Comparison of ENCODE assay signal across 8 cellular contexts in genomic region chr19:49391581-49392399, GRCh38. TPM values are rescaled to one million over a fixed set of nuclear protein-coding genes. Genes with fewer than 3 reads are reported as not detected.
DNase-seq lines count a peak whose midpoint lies in the region; ATAC-seq and TF ChIP-seq lines count a peak whose summit lies in the region.

No MANE protein-coding gene starts in this region.

- no peak for TF ChIP-seq POLR2A in gastrocnemius medialis (IDR thresholded peaks at IDR 0.05)

- TF ChIP-seq CTCF in A673 (conservative IDR thresholded peaks at IDR 0.05; ENCODE audit: low read depth, low read length): peak; percentile 98
- TF ChIP-seq CTCF in gastrocnemius medialis (IDR thresholded peaks at IDR 0.05 in 4 of 5, conservative IDR thresholded peaks at IDR 0.05 in 1 of 5): peak; percentile 60 to 79 (median 75)

- whole genome bisulfite sequencing in right cardiac atrium: 18% methylated on average over 13 of the region's 14 CpGs

- DNase-seq in A673 (ENCODE audit: low spot score) (peak; percentile 89), NCI-H1694 treated with DMSO at 0.1 percent for 48 hours (lab: John Stamatoyannopoulos, UW) (peak; percentile 69), T-helper 2 cell (peak; percentile 49 to 79 (median 65)), amniotic stem cell (lab: John Stamatoyannopoulos, UW) (peak; percentile 29), right cardiac atrium (peak; percentile 78 to 89 (median 89)), gastrocnemius medialis (peak; percentile 62 to 63), OCI-M2 (lab: John Stamatoyannopoulos, UW; ENCODE audit: unreplicated experiment) (no peak)

- H3K4me3 ChIP-seq in A673 (ENCODE audit: low read depth, low read length, poor library complexity, severe bottlenecking): no peak overlapping the region
- no peak overlapping the region for H3K4me3 ChIP-seq in right cardiac atrium (ENCODE audit: low read length)
- H3K4me3 ChIP-seq in gastrocnemius medialis: no peak overlapping the region

- ATAC-seq in GM18498 (IDR thresholded peaks at IDR 0.05; ENCODE audit: unreplicated experiment): peak; percentile 46
- peak; percentile 80 to 83 for ATAC-seq in right cardiac atrium
- peak; percentile 88 to 91 for ATAC-seq in gastrocnemius medialis

- H3K9me3 ChIP-seq in A673 (ENCODE audit: low read depth, low read length, poor library complexity, severe bottlenecking): no peaks in the 10 kb centered on the region
- H3K9me3 ChIP-seq in right cardiac atrium (ENCODE audit: control insufficient read depth, low read length): no peaks in the 10 kb centered on the region
- H3K9me3 ChIP-seq in gastrocnemius medialis: no peaks in the 10 kb centered on the region

- in situ Hi-C loops in gastrocnemius medialis (cut with MboI; ENCODE audit: low sequenced_read_pairs in 4 of 4): loop anchor here in 3 of 4 donors (5.0 to 25.0 kb wide), 4 partner anchors 51 to 146 kb away; partner anchors contain the start of genes SLC17A7 (in 2 of the 3) and RCN3 (in 1 of the 3)

- no TSS peak for BruUV-seq in A673 (replicated peaks; lab: Mats Ljungman, UMichigan)

- H3K27ac ChIP-seq in A673 (ENCODE audit: low read depth, low read length, poor library complexity, severe bottlenecking): no peak overlapping the region
- H3K27ac ChIP-seq in right cardiac atrium (ENCODE audit: low read length): no peak overlapping the region
- H3K27ac ChIP-seq in gastrocnemius medialis: no peak overlapping the region

- H3K27me3 ChIP-seq in A673 (replicated peaks; ENCODE audit: insufficient read depth, low read depth, low read length, poor library complexity) (no peaks in the 10 kb centered on the region), right cardiac atrium (ENCODE audit: control insufficient read depth, insufficient read depth) (no peaks in the 10 kb centered on the region), gastrocnemius medialis (peaks cover 0 to 14% (median 7%) of the 10 kb centered on the region in 3 donors)

- intact Hi-C loops in A673 (cut with micrococcal nuclease; ENCODE audit: unreplicated experiment) (loop anchor here (1.0 kb wide), 1 partner anchor 52 kb away; no protein-coding TSS in a partner anchor), right cardiac atrium (cut with DNase I) (loop anchor here in 3 of 4 donors (1.0 to 5.0 kb wide), 3 partner anchors 36 to 52 kb away; partner anchors contain the start of genes SLC17A7 (in 2 of the 3) and GFY (in 1 of the 3)), gastrocnemius medialis (cut with DNase I; ENCODE audit: low total_unique reads) (loop anchor here (1.0 kb wide), 1 partner anchor 52 kb away; no protein-coding TSS in a partner anchor)

- POLR2A ChIA-PET in A673 (lab: Charles Lee; ENCODE audit: low non-redundant PET): interaction anchor here (0.6 kb wide), 1 partner anchor 14 kb away, joined by 4 read pairs; no protein-coding TSS in a partner anchor

- H3K4me1 ChIP-seq in A673 (ENCODE audit: insufficient read depth, low read length, poor library complexity, severe bottlenecking): no peaks in the 10 kb centered on the region
- H3K4me1 ChIP-seq in right cardiac atrium (ENCODE audit: control insufficient read depth, insufficient read depth, low read length): no peaks in the 10 kb centered on the region
- H3K4me1 ChIP-seq in gastrocnemius medialis: no peaks in the 10 kb centered on the region

- H3K36me3 ChIP-seq in A673 (ENCODE audit: insufficient read depth, low read length, poor library complexity, severe bottlenecking): no peaks in the 10 kb centered on the region
- H3K36me3 ChIP-seq in gastrocnemius medialis: no peaks in the 10 kb centered on the region

- CTCF ChIA-PET in A673 (lab: Charles Lee): interaction anchor here (0.6 to 1.7 kb wide), 7 partner anchors 12 to 89 kb away, joined by 3 to 11 read pairs (median 6); no protein-coding TSS in a partner anchor

RNA-seq across cellular contexts. Expression of gene KASH5, which starts 3.7 kb away (rescaled TPM):
- total RNA-seq in A673 (2021) (0.37 TPM in 1 of 2 replicates, not detected in the other), right cardiac atrium (not detected), gastrocnemius medialis (not detected)
- not detected for polyA plus RNA-seq in right cardiac atrium

RNA-seq across cellular contexts. Expression of gene DKKL1, which starts 28.1 kb away (rescaled TPM):
- total RNA-seq in A673 (2021) (1.2 and 1.6 TPM in 2 replicates), right cardiac atrium (under 1 TPM in 2 of 4 donors, not detected in 2; 0.59 to 0.71 TPM), gastrocnemius medialis (not detected)
- 0.50 TPM for polyA plus RNA-seq in right cardiac atrium

RNA-seq across cellular contexts. Expression of gene TEAD2, which starts 29.6 kb away (rescaled TPM):
- total RNA-seq in A673 (2021) (121 and 125 TPM in 2 replicates), right cardiac atrium (10 to 100 TPM; 46.4 to 53.5 (median 53.2) TPM), gastrocnemius medialis (10 to 100 TPM in 2 of 4 donors, 1 to 10 TPM in 2; 6.1 to 12.6 (median 9.5) TPM)
- 48.0 TPM for polyA plus RNA-seq in right cardiac atrium

RNA-seq across cellular contexts. Expression of gene PTH2, which starts 31.5 kb away (rescaled TPM):
- total RNA-seq in A673 (2021) (not detected in 2 replicates), right cardiac atrium (not detected), gastrocnemius medialis (not detected)
- polyA plus RNA-seq in right cardiac atrium: not detected

RNA-seq across cellular contexts. Expression of gene GFY, which starts 33.4 kb away (rescaled TPM):
- total RNA-seq in A673 (2021): not detected in 2 replicates
- not detected for total RNA-seq in right cardiac atrium
- polyA plus RNA-seq in right cardiac atrium: not detected
- not detected for total RNA-seq in gastrocnemius medialis
